22 cellular contexts compared by ENCODE assay signal in genomic region chr2:101750688-101751087, GRCh38. TPM values are rescaled to one million over a fixed set of nuclear protein-coding genes. Genes with fewer than 3 reads are reported as not detected.
DNase-seq lines count a peak whose midpoint lies in the region; ATAC-seq, FAIRE-seq and TF ChIP-seq lines count a peak whose summit lies in the region.
"Had no signal": no experiment of that assay in that cellular context is flagged by ENCODE, and none has a peak within 500 bp of the region (broad histone marks: within the 10 kb centered on the region; RNA-seq: fewer than 3 reads in every experiment).

No MANE protein-coding gene starts in this region.

- peak overlapping the region; percentile 62 to 82 (median 70); a peak in 21 of 22 replicates for H3K4me2 ChIP-seq in BLaER1 treated with 17β-estradiol and CSF1 and Interleukin-3, amounts not matched to agents 10 nM and 100 nM
- H3K4me2 ChIP-seq in OCI-LY3 (ENCODE audit: low read length) (peak overlapping the region; percentile 87), H1 (ENCODE audit: insufficient read depth in 1 of 2, low read depth in 2 of 2, low read length in 2 of 2) (peak overlapping the region; percentile 0 to 15; a peak in 1 of 4 replicates), neural progenitor cell (peak overlapping the region; percentile 6)

- DNase-seq in H1 (ENCODE audit: low read depth in 1 of 2, low spot score in 2 of 2) (no peak), neural progenitor cell (ENCODE audit: low spot score) (no peak), WERI-Rb-1 (no peak)
- DNase-seq in activated CD8-positive, alpha-beta memory T cell treated with anti-CD3 and anti-CD28 coated beads, Interleukin-2, amount 50 U/mL, for 48 hours, result no peak
- DNase-seq in CD8-positive, alpha-beta memory T cell, result no peak
- DNase-seq: activated CD4-positive, alpha-beta T cell treated with anti-CD3 and anti-CD28 coated beads for 36 hours; cortex of kidney; DND-41; heart left ventricle; left ventricle myocardium superior; NCI-H1092; NCI-H2081; NCI-H446 treated with DMSO at 0.1 percent for 48 hours; right cardiac atrium; stimulated activated CD8-positive, alpha-beta memory T cell treated with anti-CD3 and anti-CD28 coated beads, Interleukin-4, amount 100 ng/mL, for 48 hours had no signal

- no peaks in the 10 kb centered on the region for H3K27me3 Mint-ChIP-seq in neural progenitor cell (ENCODE audit: insufficient read depth, low read depth)
- H3K27me3 Mint-ChIP-seq in CD8-positive, alpha-beta memory T cell, result no peaks in the 10 kb centered on the region
- H3K27me3 Mint-ChIP-seq: activated CD4-positive, alpha-beta T cell treated with anti-CD3 and anti-CD28 coated beads for 36 hours; brain had no signal

- POLR2A ChIA-PET in H1 (lab: Charles Lee; ENCODE audit: partially characterized antibody), result no interaction called here
- POLR2A ChIA-PET in CD8-positive, alpha-beta memory T cell (lab: Charles Lee), result no interaction called here

- no peak overlapping the region for H2AK5ac ChIP-seq in H1 (ENCODE audit: low read depth, low read length)

- H3K27me3 ChIP-seq in BLaER1 treated with 17β-estradiol and CSF1 and Interleukin-3, amounts not matched to agents 10 nM and 100 nM, result no peaks in the 10 kb centered on the region
- no peaks in the 10 kb centered on the region for H3K27me3 ChIP-seq in OCI-LY3 (ENCODE audit: low read depth, low read length)
- no peaks in the 10 kb centered on the region for H3K27me3 ChIP-seq in H1 (replicated peaks in 1 of 4; ENCODE audit: control insufficient read depth in 3 of 4, extremely low read depth in 1 of 4, insufficient read depth in 3 of 4, low read length in 3 of 4)
- H3K27me3 ChIP-seq in neural progenitor cell, result no peaks in the 10 kb centered on the region
- no peaks in the 10 kb centered on the region for H3K27me3 ChIP-seq in CD8-positive, alpha-beta memory T cell (ENCODE audit: insufficient read depth, low read length, poor library complexity, severe bottlenecking)
- H3K27me3 ChIP-seq in WERI-Rb-1 (ENCODE audit: insufficient read depth, low read depth, severe bottlenecking), result no peaks in the 10 kb centered on the region
- H3K27me3 ChIP-seq: heart left ventricle, suprapubic skin had no signal

- no peaks in the 10 kb centered on the region for H3F3A ChIP-seq in neural progenitor cell (ENCODE audit: low read depth)

- TF ChIP-seq CTCF in OCI-LY3 (IDR thresholded peaks at IDR 0.05; ENCODE audit: low read depth, low read length) (no peak), H1 (IDR thresholded peaks at IDR 0.05; ENCODE audit: control extremely low read depth in 1 of 3, insufficient read depth in 1 of 3, low read depth in 1 of 3, low read length in 3 of 3) (no peak), neural progenitor cell (IDR thresholded peaks at IDR 0.05) (no peak), WERI-Rb-1 (IDR thresholded peaks at IDR 0.05; ENCODE audit: low read depth, low read length) (no peak)

- H4K8ac ChIP-seq in H1 (ENCODE audit: extremely low read depth, insufficient read depth, low read length), result no peak overlapping the region

- no peak overlapping the region for H3K4ac ChIP-seq in H1 (replicated peaks; ENCODE audit: insufficient read length, low read depth, low read length)

- no peak overlapping the region for H3K14ac ChIP-seq in H1 (ENCODE audit: insufficient read length)

- H2BK5ac ChIP-seq in H1 (ENCODE audit: low read depth, low read length), result no peak overlapping the region

- no peaks in the 10 kb centered on the region for H3K23me2 ChIP-seq in H1 (ENCODE audit: low read depth, low read length)

- H3K4me3 ChIP-seq in BLaER1 treated with 17β-estradiol and CSF1 and Interleukin-3, amounts not matched to agents 10 nM and 100 nM, result no peak overlapping the region
- H3K4me3 ChIP-seq in OCI-LY3 (ENCODE audit: low read length) (peak overlapping the region; percentile 80), H1 (ENCODE audit: extremely low read depth in 1 of 4, insufficient read depth in 2 of 4, low read depth in 3 of 4, low read length in 4 of 4) (no peak overlapping the region), neural progenitor cell (no peak overlapping the region), WERI-Rb-1 (ENCODE audit: low read depth, low read length) (no peak overlapping the region)
- no peak overlapping the region for H3K4me3 ChIP-seq in CD8-positive, alpha-beta memory T cell (ENCODE audit: low read length)
- H3K4me3 ChIP-seq: heart left ventricle, suprapubic skin had no signal

- H2BK12ac ChIP-seq in H1 (ENCODE audit: low read depth, low read length), result no peak overlapping the region

- no peak for FAIRE-seq in H1 (lab: Jason Lieb, UNC)

- no peak overlapping the region for H3K23ac ChIP-seq in H1 (ENCODE audit: insufficient read length)

- peaks cover 47% of the 10 kb centered on the region for H3K4me1 Mint-ChIP-seq in neural progenitor cell
- peaks cover 59 to 74% (median 69%) of the 10 kb centered on the region in 3 donors for H3K4me1 Mint-ChIP-seq in CD8-positive, alpha-beta memory T cell

- no peak overlapping the region for H2BK15ac ChIP-seq in H1 (ENCODE audit: low read length)

- H3K18ac ChIP-seq in H1 (ENCODE audit: extremely low read depth, low read length), result no peak overlapping the region

- CTCF ChIA-PET in H1 (lab: Charles Lee; ENCODE audit: partially characterized antibody), result interaction anchor here (1.3 to 1.4 kb wide), 2 partner anchors 25 to 300 kb away, joined by 3 to 5 read pairs; no protein-coding TSS in a partner anchor
- CTCF ChIA-PET in CD8-positive, alpha-beta memory T cell (lab: Charles Lee), result no interaction called here

- H3K27ac Mint-ChIP-seq in neural progenitor cell, result no peak overlapping the region
- H3K27ac Mint-ChIP-seq in CD8-positive, alpha-beta memory T cell, result peak overlapping the region in 2 of 8 donors; percentile 18 to 22
- H3K27ac Mint-ChIP-seq: activated CD4-positive, alpha-beta T cell treated with anti-CD3 and anti-CD28 coated beads for 36 hours; activated T-helper 1 cell treated with anti-CD3 and anti-CD28 coated beads, Interleukin-12 subunit alpha, Interleukin-12 subunit beta, Interleukin-2, Interleukin-4 antibody, amounts not matched to agents 30 ng/mL and 10 ng/mL and 1 ng/mL, durations not matched to agents 14 hours and 24 hours and 36 hours had no signal

- peaks cover 6% of the 10 kb centered on the region for H3K9me3 Mint-ChIP-seq in neural progenitor cell
- no peaks in the 10 kb centered on the region for H3K9me3 Mint-ChIP-seq in CD8-positive, alpha-beta memory T cell
- H3K9me3 Mint-ChIP-seq: activated T-helper 1 cell treated with anti-CD3 and anti-CD28 coated beads, Interleukin-12 subunit alpha, Interleukin-12 subunit beta, Interleukin-2, Interleukin-4 antibody, amounts not matched to agents 30 ng/mL and 10 ng/mL and 1 ng/mL, durations not matched to agents 14 hours and 24 hours and 36 hours had no signal

- 93% methylated on average over 3 of the region's 3 CpGs; no CpG with 5 or more reads in 1 of the 2 experiments for WGBS in H1 (ENCODE audit: extremely low coverage in 1 of 2, insufficient coverage in 1 of 2, insufficient read length in 1 of 2, insufficient replicate concordance in 2 of 2, low coverage in 1 of 2, low lambda C conversion rate in 2 of 2, missing lambda C conversion rate in 1 of 2), 2 experiments

- H2AFZ ChIP-seq in OCI-LY3 (ENCODE audit: low read depth, low read length) (no peak overlapping the region), H1 (ENCODE audit: low read length) (no peak overlapping the region), neural progenitor cell (replicated peaks) (no peak overlapping the region)

- no peak overlapping the region for H3K4me3 Mint-ChIP-seq in neural progenitor cell
- H3K4me3 Mint-ChIP-seq in CD8-positive, alpha-beta memory T cell, result no peak overlapping the region
- H3K4me3 Mint-ChIP-seq: activated CD4-positive, alpha-beta T cell treated with anti-CD3 and anti-CD28 coated beads for 36 hours; activated T-helper 1 cell treated with anti-CD3 and anti-CD28 coated beads, Interleukin-12 subunit alpha, Interleukin-12 subunit beta, Interleukin-2, Interleukin-4 antibody, amounts not matched to agents 30 ng/mL and 10 ng/mL and 1 ng/mL, durations not matched to agents 14 hours and 24 hours and 36 hours had no signal

- no peak for TF ChIP-seq EP300 in H1 (IDR thresholded peaks at IDR 0.05; ENCODE audit: borderline replicate concordance in 1 of 2, low read depth in 2 of 2, low read length in 2 of 2)

- peaks cover 0 to 26% (median 14%) of the 10 kb centered on the region in 11 experiments; a peak in 11 of 22 replicates for H3K9me3 ChIP-seq in BLaER1 treated with 17β-estradiol and CSF1 and Interleukin-3, amounts not matched to agents 10 nM and 100 nM (replicated peaks in 1 of 11)
- H3K9me3 ChIP-seq in OCI-LY3 (ENCODE audit: insufficient read depth, low read length) (no peaks in the 10 kb centered on the region), H1 (ENCODE audit: insufficient read depth in 2 of 2, low read depth in 1 of 2, low read length in 1 of 2) (no peaks in the 10 kb centered on the region), neural progenitor cell (ENCODE audit: low read depth) (no peaks in the 10 kb centered on the region), WERI-Rb-1 (ENCODE audit: severe bottlenecking) (no peaks in the 10 kb centered on the region)
- no peaks in the 10 kb centered on the region for H3K9me3 ChIP-seq in CD8-positive, alpha-beta memory T cell (ENCODE audit: low read length)
- H3K9me3 ChIP-seq: heart left ventricle, suprapubic skin had no signal

- ATAC-seq in HG02973 (IDR thresholded peaks at IDR 0.05; ENCODE audit: unreplicated experiment), result no peak
- ATAC-seq: activated CD4-positive, alpha-beta T cell treated with anti-CD3 and anti-CD28 coated beads for 36 hours; HCT116 had no signal

- H3K79me2 ChIP-seq in OCI-LY3 (ENCODE audit: low read length) (peaks cover 81% of the 10 kb centered on the region), H1 (ENCODE audit: control insufficient read depth in 1 of 2, insufficient read depth in 2 of 2, low read length in 2 of 2) (peaks cover 18 to 81% of the 10 kb centered on the region in 2 experiments), neural progenitor cell (ENCODE audit: low read depth) (peaks cover 83% of the 10 kb centered on the region)

- H3K56ac ChIP-seq in H1 (replicated peaks; ENCODE audit: insufficient read length, low read depth, low read length), result no peak overlapping the region

- H3K36me3 Mint-ChIP-seq in neural progenitor cell, result peaks cover 9% of the 10 kb centered on the region
- H3K36me3 Mint-ChIP-seq in CD8-positive, alpha-beta memory T cell, result peaks cover 0 to 4% (median under 1%) of the 10 kb centered on the region in 3 donors

- TF ChIP-seq POLR2A in H1 (IDR thresholded peaks at IDR 0.05; ENCODE audit: control extremely low read depth in 1 of 2, low read depth in 2 of 2, low read length in 2 of 2), result no peak

- peaks cover 69 to 82% (median 81%) of the 10 kb centered on the region in 11 experiments for H4K20me1 ChIP-seq in BLaER1 treated with 17β-estradiol and CSF1 and Interleukin-3, amounts not matched to agents 10 nM and 100 nM
- H4K20me1 ChIP-seq in OCI-LY3 (ENCODE audit: insufficient read depth, low read length), result peaks cover 56% of the 10 kb centered on the region
- peaks cover 7 to 15% of the 10 kb centered on the region in 2 experiments for H4K20me1 ChIP-seq in H1 (replicated peaks in 1 of 2; ENCODE audit: control insufficient read depth in 1 of 2, insufficient read depth in 2 of 2, low read length in 2 of 2)
- H4K20me1 ChIP-seq in neural progenitor cell (ENCODE audit: low read depth), result peaks cover 75% of the 10 kb centered on the region

- H4K91ac ChIP-seq in H1 (replicated peaks; ENCODE audit: insufficient read length, low read length), result no peak overlapping the region

- TF ChIP-seq RAD21 in H1 (IDR thresholded peaks at IDR 0.05 in 1 of 2, conservative IDR thresholded peaks at IDR 0.05 in 1 of 2; ENCODE audit: low read depth in 2 of 2, low read length in 2 of 2), result no peak

- H3K79me1 ChIP-seq in H1 (ENCODE audit: low read depth, low read length), result peaks cover 13% of the 10 kb centered on the region

- peaks cover 0 to 39% (median 10%) of the 10 kb centered on the region in 11 experiments; a peak in 13 of 22 replicates for H3K36me3 ChIP-seq in BLaER1 treated with 17β-estradiol and CSF1 and Interleukin-3, amounts not matched to agents 10 nM and 100 nM
- H3K36me3 ChIP-seq in OCI-LY3 (replicated peaks; ENCODE audit: low read depth, low read length) (peaks cover 13% of the 10 kb centered on the region), H1 (ENCODE audit: control insufficient read depth in 2 of 4, insufficient read depth in 4 of 4, low read length in 3 of 4) (no peaks in the 10 kb centered on the region), neural progenitor cell (no peaks in the 10 kb centered on the region), WERI-Rb-1 (peaks cover 3% of the 10 kb centered on the region; the same call in 1 of the 2 replicates)
- H3K36me3 ChIP-seq in CD8-positive, alpha-beta memory T cell (ENCODE audit: insufficient read depth, low read length), result no peaks in the 10 kb centered on the region
- H3K36me3 ChIP-seq: heart left ventricle, suprapubic skin had no signal

- H3K4me1 ChIP-seq in BLaER1 treated with 17β-estradiol and CSF1 and Interleukin-3, amounts not matched to agents 10 nM and 100 nM, result peaks cover 50 to 81% (median 73%) of the 10 kb centered on the region in 10 experiments
- H3K4me1 ChIP-seq in OCI-LY3 (ENCODE audit: low read length) (peaks cover 52% of the 10 kb centered on the region), H1 (replicated peaks in 1 of 4; ENCODE audit: control insufficient read depth in 3 of 4, insufficient read depth in 4 of 4, low read length in 3 of 4) (peaks cover 5 to 22% (median 15%) of the 10 kb centered on the region in 4 experiments; a peak in 5 of 7 replicates), neural progenitor cell (peaks cover 38% of the 10 kb centered on the region)
- peaks cover 61% of the 10 kb centered on the region for H3K4me1 ChIP-seq in CD8-positive, alpha-beta memory T cell (ENCODE audit: insufficient read depth, low read length)

- H3K27ac ChIP-seq in BLaER1 treated with 17β-estradiol and CSF1 and Interleukin-3, amounts not matched to agents 10 nM and 100 nM, result peak overlapping the region in 2 of 11 experiments; percentile 34 to 53; a peak in 1 of 22 replicates
- H3K27ac ChIP-seq in OCI-LY3 (ENCODE audit: low read length) (peak overlapping the region; percentile 97), H1 (ENCODE audit: low read depth, low read length) (no peak overlapping the region), neural progenitor cell (no peak overlapping the region), WERI-Rb-1 (no peak overlapping the region)
- no peak overlapping the region for H3K27ac ChIP-seq in CD8-positive, alpha-beta memory T cell (ENCODE audit: low read depth, low read length)
- H3K27ac ChIP-seq: heart left ventricle, suprapubic skin had no signal

- H4K5ac ChIP-seq in H1 (ENCODE audit: insufficient read length, low read depth, low read length), result no peak overlapping the region

- no peak overlapping the region for H2BK20ac ChIP-seq in H1 (ENCODE audit: low read length)

- H3K9ac ChIP-seq in BLaER1 treated with 17β-estradiol and CSF1 and Interleukin-3, amounts not matched to agents 10 nM and 100 nM, result no peak overlapping the region
- H3K9ac ChIP-seq in OCI-LY3 (ENCODE audit: low read length) (peak overlapping the region; percentile 41; the same call in 1 of the 2 replicates), H1 (replicated peaks in 1 of 4; ENCODE audit: extremely low read depth in 1 of 4, low read depth in 3 of 4, low read length in 3 of 4) (no peak overlapping the region), neural progenitor cell (no peak overlapping the region)

- no peak overlapping the region for H2BK120ac ChIP-seq in H1 (replicated peaks; ENCODE audit: low read depth, low read length)

RNA-seq across cellular contexts. Expression of gene MAP4K4, which starts 53.2 kb away (rescaled TPM):
- 133 and 138 TPM in 2 replicates for total RNA-seq in H1 (2021; fragmentation: NEBNext Ultra II Directional; extraction: Animal tissue kit (Norgen Biotek cat#: 25700))
- polyA plus RNA-seq in H1 (2011; rRNA removed), result 53.2 and 56.7 TPM in 2 replicates
- 70.5 TPM for polyA plus RNA-seq in H1 (2011; cell fraction: cytosol; rRNA removed)
- polyA plus RNA-seq in H1 (2011; cell fraction: nucleus; rRNA removed), result 156 TPM
- 108 to 151 TPM (median 126 TPM) in 4 replicates for polyA plus RNA-seq in H1 (2012, experiment 1 of 2)
- 8.2 TPM for polyA plus RNA-seq in H1 (2012, experiment 2 of 2)
- polyA plus RNA-seq in H1 (2013, experiment 1 of 2), result 67.2 TPM
- polyA plus RNA-seq in H1 (2013, experiment 2 of 2), result 68.9 TPM
- 128 and 175 TPM in 2 replicates for polyA minus RNA-seq in H1 (2011; rRNA and poly(A)+ RNA removed)
- polyA minus RNA-seq in H1 (2011; cell fraction: cytosol; rRNA and poly(A)+ RNA removed), result 79.4 TPM
- 272 TPM for polyA minus RNA-seq in H1 (2011; cell fraction: nucleus; rRNA and poly(A)+ RNA removed)
- 91.9 and 99.2 TPM in 2 replicates for total RNA-seq in neural progenitor cell (ENCODE audit: low replicate concordance)
- total RNA-seq in CD8-positive, alpha-beta memory T cell, result 10 to 100 TPM; 30.8 to 36.0 TPM
- 13.5 TPM for polyA plus RNA-seq in CD8-positive, alpha-beta memory T cell

Comparison
In these comparisons a context has a peak if more than half of its experiments do, and no peak if none do; other contexts are left out.
1. H3K4me2 ChIP-seq: peak in every context shown above with its lines; median percentile 87 in OCI-LY3; 70 in BLaER1 treated with 17β-estradiol and CSF1 and Interleukin-3, amounts not matched to agents 10 nM and 100 nM; 8 in H1; 6 in neural progenitor cell.